In the genomic region with DNA sequence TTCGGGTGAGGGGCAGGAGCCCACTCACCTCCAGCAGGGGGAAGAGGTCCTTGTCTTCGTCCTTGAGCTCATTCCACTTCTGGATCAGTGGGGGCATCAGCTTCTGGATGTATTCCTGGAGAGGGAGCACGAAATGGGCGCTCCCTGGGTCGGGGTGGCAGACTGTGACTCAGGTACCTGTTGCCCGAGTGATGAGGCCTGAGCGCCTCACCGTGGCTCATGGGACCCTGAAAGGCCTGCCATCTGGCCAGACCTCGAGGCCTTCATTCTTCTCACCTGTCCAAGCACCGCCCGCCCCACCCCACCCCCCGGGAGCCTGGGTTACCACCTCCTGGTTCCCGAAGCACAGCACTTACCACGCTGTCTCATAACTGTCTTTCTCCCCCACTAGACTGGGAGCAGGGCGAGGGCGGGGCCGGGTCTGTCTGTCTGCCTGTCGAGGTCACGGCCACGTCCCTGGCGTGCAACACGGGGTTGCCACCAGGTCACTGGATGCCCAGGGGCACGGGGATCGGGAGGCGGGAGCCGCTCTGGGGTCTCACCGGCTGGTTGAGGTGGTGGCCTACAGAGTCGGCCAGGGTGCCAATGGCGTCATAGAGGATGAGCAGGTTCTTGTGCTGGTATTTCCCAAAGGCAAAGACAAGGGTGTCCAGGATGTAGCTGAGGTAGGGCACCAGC, we compare ENCODE assay signal across 29 cellular contexts. TPM values are rescaled to one million over a fixed set of nuclear protein-coding genes. Genes with fewer than 3 reads are reported as not detected.
"Had no signal": no experiment of that assay in that cellular context is flagged by ENCODE, and none has a peak within 500 bp of the region (broad histone marks: within the 10 kb centered on the region; RNA-seq: fewer than 3 reads in every experiment).

No MANE protein-coding gene starts in this region.

- H3K27ac ChIP-seq: breast epithelium, SK-N-MC, VCaP had no signal

- ATAC-seq: Right ventricle myocardium inferior, T-cell had no signal

- H3K4me3 Mint-ChIP-seq: activated CD4-positive, alpha-beta memory T cell treated with anti-CD3 and anti-CD28 coated beads for 36 hours; activated CD4-positive, alpha-beta T cell treated with anti-CD3 and anti-CD28 coated beads, Interleukin-2, amount 10 ng/mL, durations not matched to agents 7 days and 5 days; activated naive CD4-positive, alpha-beta T cell treated with anti-CD3 and anti-CD28 coated beads for 36 hours; activated naive CD8-positive, alpha-beta T cell treated with anti-CD3 and anti-CD28 coated beads, Interleukin-2, amount 10 ng/mL, durations not matched to agents 7 days and 5 days; activated T-helper 1 cell treated with anti-CD3 and anti-CD28 coated beads, Interleukin-12 subunit alpha, Interleukin-12 subunit beta, Interleukin-2, Interleukin-4 antibody, amounts not matched to agents 30 ng/mL and 10 ng/mL and 1 ng/mL, durations not matched to agents 14 hours and 24 hours and 36 hours; T-cell had no signal

- H3K27me3 Mint-ChIP-seq: activated CD4-positive, alpha-beta memory T cell treated with anti-CD3 and anti-CD28 coated beads for 36 hours; activated CD4-positive, alpha-beta T cell treated with anti-CD3 and anti-CD28 coated beads, Interleukin-2, amount 10 ng/mL, durations not matched to agents 7 days and 5 days; activated naive CD8-positive, alpha-beta T cell treated with anti-CD3 and anti-CD28 coated beads, Interleukin-2, amount 10 ng/mL, durations not matched to agents 7 days and 5 days; T-cell had no signal

- H3K27ac Mint-ChIP-seq: activated CD4-positive, alpha-beta memory T cell treated with anti-CD3 and anti-CD28 coated beads for 36 hours; activated CD4-positive, alpha-beta T cell treated with anti-CD3 and anti-CD28 coated beads, Interleukin-2, amount 10 ng/mL, durations not matched to agents 7 days and 5 days; activated naive CD4-positive, alpha-beta T cell treated with anti-CD3 and anti-CD28 coated beads for 36 hours; activated naive CD8-positive, alpha-beta T cell treated with anti-CD3 and anti-CD28 coated beads, Interleukin-2, amount 10 ng/mL, durations not matched to agents 7 days and 5 days; activated T-helper 1 cell treated with anti-CD3 and anti-CD28 coated beads, Interleukin-12 subunit alpha, Interleukin-12 subunit beta, Interleukin-2, Interleukin-4 antibody, amounts not matched to agents 30 ng/mL and 10 ng/mL and 1 ng/mL, durations not matched to agents 14 hours and 24 hours and 36 hours; T-cell had no signal

- DNase-seq: activated CD4-positive, alpha-beta memory T cell treated with anti-CD3 and anti-CD28 coated beads for 36 hours; activated CD4-positive, alpha-beta T cell treated with anti-CD3 and anti-CD28 coated beads, Interleukin-2, amount 10 ng/mL, durations not matched to agents 7 days and 5 days; activated CD4-positive, CD25-positive, alpha-beta regulatory T cell; activated CD8-positive, alpha-beta memory T cell treated with anti-CD3 and anti-CD28 coated beads, Interleukin-2, amount 50 U/mL, for 4 hours; activated effector memory CD4-positive, alpha-beta T cell treated with Interleukin-2 at 50 U/mL for 16 hours; activated naive CD4-positive, alpha-beta T cell treated with anti-CD3 and anti-CD28 coated beads for 36 hours; activated naive CD8-positive, alpha-beta T cell treated with anti-CD3 and anti-CD28 coated beads, Interleukin-2, amount 10 ng/mL, durations not matched to agents 7 days and 5 days; aorta; caudate nucleus; KG1; NCI-H1092 treated with DMSO at 0.1 percent for 48 hours; NCI-H1417 treated with DMSO at 0.1 percent for 48 hours; NCI-H1694; NCI-H2029 treated with DMSO at 0.1 percent for 48 hours; NCI-H345; NCI-H510A; NCI-H526 treated with DMSO at 0.1 percent for 48 hours; NCI-H82; T-cell had no signal

- H3K4me1 Mint-ChIP-seq: activated CD4-positive, alpha-beta T cell treated with anti-CD3 and anti-CD28 coated beads, Interleukin-2, amount 10 ng/mL, durations not matched to agents 7 days and 5 days; activated naive CD8-positive, alpha-beta T cell treated with anti-CD3 and anti-CD28 coated beads, Interleukin-2, amount 10 ng/mL, durations not matched to agents 7 days and 5 days; T-cell had no signal

- H3K9me3 Mint-ChIP-seq: activated CD4-positive, alpha-beta memory T cell treated with anti-CD3 and anti-CD28 coated beads for 36 hours; activated CD4-positive, alpha-beta T cell treated with anti-CD3 and anti-CD28 coated beads, Interleukin-2, amount 10 ng/mL, durations not matched to agents 7 days and 5 days; activated naive CD4-positive, alpha-beta T cell treated with anti-CD3 and anti-CD28 coated beads for 36 hours; activated naive CD8-positive, alpha-beta T cell treated with anti-CD3 and anti-CD28 coated beads, Interleukin-2, amount 10 ng/mL, durations not matched to agents 7 days and 5 days; activated T-helper 1 cell treated with anti-CD3 and anti-CD28 coated beads, Interleukin-12 subunit alpha, Interleukin-12 subunit beta, Interleukin-2, Interleukin-4 antibody, amounts not matched to agents 30 ng/mL and 10 ng/mL and 1 ng/mL, durations not matched to agents 14 hours and 24 hours and 36 hours; T-cell had no signal

RNA-seq across cellular contexts. Expression of a gene that starts 18.0 kb away (rescaled TPM):
- total RNA-seq: activated CD4-positive, alpha-beta memory T cell treated with anti-CD3 and anti-CD28 coated beads for 36 hours; activated CD4-positive, alpha-beta T cell treated with anti-CD3 and anti-CD28 coated beads, Interleukin-2, amount 10 ng/mL, durations not matched to agents 7 days and 5 days; activated CD8-positive, alpha-beta memory T cell treated with anti-CD3 and anti-CD28 coated beads for 36 hours; activated naive CD4-positive, alpha-beta T cell treated with anti-CD3 and anti-CD28 coated beads for 36 hours; activated naive CD8-positive, alpha-beta T cell treated with anti-CD3 and anti-CD28 coated beads, Interleukin-2, amount 10 ng/mL, durations not matched to agents 7 days and 5 days; aorta; breast epithelium; cerebellum; MCF 10A; Right ventricle myocardium inferior; RPMI7951; T-cell; T-helper 2 cell treated with Interferon-gamma antibody and Interleukin-4, amounts not matched to agents 100 ng/mL and 5 ng/mL, for 36 hours had no signal
